Comparison of ENCODE assay signal across 31 cellular contexts in the genomic region with DNA sequence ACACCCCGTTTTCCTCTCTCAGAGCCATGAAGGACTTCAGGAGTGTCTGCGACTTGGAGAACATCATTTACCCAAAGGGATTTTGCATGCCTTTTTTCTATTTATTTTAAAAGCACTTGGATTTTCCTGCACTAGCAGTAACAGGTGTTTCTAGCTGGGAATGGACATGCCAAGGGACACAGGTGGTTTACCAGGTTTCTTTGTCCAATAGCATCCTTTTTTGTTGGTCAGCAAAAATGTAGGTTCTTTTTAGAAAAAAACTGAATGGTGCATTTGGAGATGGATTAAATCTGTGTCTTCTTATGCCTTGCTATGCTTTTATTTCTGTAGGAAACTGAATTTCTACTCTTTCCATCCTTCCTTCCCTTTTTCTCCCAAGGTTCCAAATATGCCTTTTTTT.
"Had no signal": no experiment of that assay in that cellular context is flagged by ENCODE, and none has a peak within 500 bp of the region (broad histone marks: within the 10 kb centered on the region; RNA-seq: fewer than 3 reads in every experiment).

No MANE protein-coding gene starts in this region.

- H3K4me3 ChIP-seq: ascending aorta, breast epithelium, cardiac muscle cell, coronary artery, dorsolateral prefrontal cortex, heart left ventricle had no signal

- ATAC-seq: activated CD8-positive, alpha-beta memory T cell treated with anti-CD3 and anti-CD28 coated beads, Interleukin-2, amount 10 ng/mL, durations not matched to agents 7 days and 5 days; activated CD8-positive, alpha-beta T cell treated with anti-CD3 and anti-CD28 coated beads, Interleukin-2, amount 10 ng/mL, durations not matched to agents 7 days and 5 days; esophagus mucosa; heart left ventricle had no signal

- H3K36me3 ChIP-seq: ascending aorta, breast epithelium, cardiac muscle cell, heart left ventricle had no signal

- H3K4me3 Mint-ChIP-seq: activated CD4-positive, alpha-beta memory T cell treated with anti-CD3 and anti-CD28 coated beads for 36 hours; activated CD4-positive, alpha-beta T cell treated with anti-CD3 and anti-CD28 coated beads for 36 hours; activated CD4-positive, alpha-beta T cell treated with anti-CD3 and anti-CD28 coated beads, Interleukin-2, amount 10 ng/mL, durations not matched to agents 24 days and 14 days; activated CD8-positive, alpha-beta memory T cell treated with anti-CD3 and anti-CD28 coated beads, Interleukin-2, amount 10 ng/mL, durations not matched to agents 7 days and 5 days; activated CD8-positive, alpha-beta T cell treated with anti-CD3 and anti-CD28 coated beads, Interleukin-2, amount 10 ng/mL, durations not matched to agents 7 days and 5 days; activated naive CD4-positive, alpha-beta T cell treated with anti-CD3 and anti-CD28 coated beads, Interleukin-2, amount 10 ng/mL, durations not matched to agents 7 days and 5 days; activated naive CD8-positive, alpha-beta T cell treated with anti-CD3 and anti-CD28 coated beads, Interleukin-2, amount 10 ng/mL, durations not matched to agents 7 days and 5 days; activated T-helper 1 cell treated with anti-CD3 and anti-CD28 coated beads, Interleukin-12 subunit alpha, Interleukin-12 subunit beta, Interleukin-2, Interleukin-4 antibody, amounts not matched to agents 30 ng/mL and 10 ng/mL and 1 ng/mL, durations not matched to agents 14 hours and 24 hours and 36 hours; brain; dendritic cell treated with granulocyte-macrophage colony-stimulating factor and Interleukin-4, amounts not matched to agents 40 ng/mL and 50 ng/mL, for 4 days; endodermal cell had no signal

- H3K27ac Mint-ChIP-seq: activated CD4-positive, alpha-beta memory T cell treated with anti-CD3 and anti-CD28 coated beads for 36 hours; activated CD4-positive, alpha-beta T cell treated with anti-CD3 and anti-CD28 coated beads, Interleukin-2, amount 10 ng/mL, durations not matched to agents 24 days and 14 days; activated CD8-positive, alpha-beta memory T cell treated with anti-CD3 and anti-CD28 coated beads, Interleukin-2, amount 10 ng/mL, durations not matched to agents 7 days and 5 days; activated CD8-positive, alpha-beta T cell treated with anti-CD3 and anti-CD28 coated beads, Interleukin-2, amount 10 ng/mL, durations not matched to agents 7 days and 5 days; activated naive CD4-positive, alpha-beta T cell treated with anti-CD3 and anti-CD28 coated beads, Interleukin-2, amount 10 ng/mL, durations not matched to agents 7 days and 5 days; activated naive CD4-positive, alpha-beta T cell treated with anti-CD3 and anti-CD28 coated beads, Interleukin-2, amount 50 U/mL, for 72 hours; activated T-helper 1 cell treated with anti-CD3 and anti-CD28 coated beads, Interleukin-12 subunit alpha, Interleukin-12 subunit beta, Interleukin-2, Interleukin-4 antibody, amounts not matched to agents 30 ng/mL and 10 ng/mL and 1 ng/mL, durations not matched to agents 14 hours and 24 hours and 36 hours; dendritic cell treated with granulocyte-macrophage colony-stimulating factor and Interleukin-4, amounts not matched to agents 40 ng/mL and 50 ng/mL, for 4 days; endodermal cell had no signal

- H3K27me3 ChIP-seq: ascending aorta, breast epithelium, cardiac muscle cell had no signal

- DNase-seq: activated CD4-positive, alpha-beta memory T cell treated with anti-CD3 and anti-CD28 coated beads for 36 hours; activated CD4-positive, alpha-beta T cell treated with anti-CD3 and anti-CD28 coated beads for 36 hours; activated CD4-positive, alpha-beta T cell treated with anti-CD3 and anti-CD28 coated beads, Interleukin-2, amount 10 ng/mL, durations not matched to agents 24 days and 14 days; activated CD4-positive, CD25-positive, alpha-beta regulatory T cell; activated CD4-positive, CD25-positive, alpha-beta regulatory T cell treated with anti-CD3 and anti-CD28 coated beads, Interleukin-2, amount 50 U/mL, for 72 hours; activated CD8-positive, alpha-beta memory T cell treated with anti-CD3 and anti-CD28 coated beads, Interleukin-2, amount 10 ng/mL, durations not matched to agents 7 days and 5 days; activated CD8-positive, alpha-beta memory T cell treated with anti-CD3 and anti-CD28 coated beads, Interleukin-2, amount 50 U/mL, for 4 hours; activated CD8-positive, alpha-beta T cell treated with anti-CD3 and anti-CD28 coated beads, Interleukin-2, amount 10 ng/mL, durations not matched to agents 7 days and 5 days; activated gamma-delta T cell; activated naive CD4-positive, alpha-beta T cell; activated naive CD4-positive, alpha-beta T cell treated with anti-CD3 and anti-CD28 coated beads, Interleukin-2, amount 10 ng/mL, durations not matched to agents 7 days and 5 days; activated naive CD8-positive, alpha-beta T cell treated with anti-CD3 and anti-CD28 coated beads, Interleukin-2, amount 10 ng/mL, durations not matched to agents 7 days and 5 days; activated T-cell treated with anti-CD3 and anti-CD28 coated beads, Interleukin-2, amount 50 U/mL, for 1 hour; activated T-cell treated with anti-CD3 and anti-CD28 coated beads, Interleukin-2, amount 50 U/mL, for 48 hours; central memory CD4-positive, alpha-beta T cell; cerebellar nuclear complex; effector memory CD4-positive, alpha-beta T cell; endodermal cell; foreskin fibroblast; heart left ventricle; T-helper 2 cell had no signal

- H3K9me3 Mint-ChIP-seq: activated CD4-positive, alpha-beta memory T cell treated with anti-CD3 and anti-CD28 coated beads for 36 hours; activated CD4-positive, alpha-beta T cell treated with anti-CD3 and anti-CD28 coated beads, Interleukin-2, amount 10 ng/mL, durations not matched to agents 24 days and 14 days; activated naive CD4-positive, alpha-beta T cell treated with anti-CD3 and anti-CD28 coated beads, Interleukin-2, amount 10 ng/mL, durations not matched to agents 7 days and 5 days; activated naive CD4-positive, alpha-beta T cell treated with anti-CD3 and anti-CD28 coated beads, Interleukin-2, amount 50 U/mL, for 72 hours; activated naive CD8-positive, alpha-beta T cell treated with anti-CD3 and anti-CD28 coated beads, Interleukin-2, amount 10 ng/mL, durations not matched to agents 7 days and 5 days; activated T-helper 1 cell treated with anti-CD3 and anti-CD28 coated beads, Interleukin-12 subunit alpha, Interleukin-12 subunit beta, Interleukin-2, Interleukin-4 antibody, amounts not matched to agents 30 ng/mL and 10 ng/mL and 1 ng/mL, durations not matched to agents 14 hours and 24 hours and 36 hours; brain; dendritic cell treated with granulocyte-macrophage colony-stimulating factor and Interleukin-4, amounts not matched to agents 40 ng/mL and 50 ng/mL, for 4 days; endodermal cell had no signal

- H3K36me3 Mint-ChIP-seq: activated CD4-positive, alpha-beta memory T cell treated with anti-CD3 and anti-CD28 coated beads for 36 hours; activated CD8-positive, alpha-beta memory T cell treated with anti-CD3 and anti-CD28 coated beads, Interleukin-2, amount 10 ng/mL, durations not matched to agents 7 days and 5 days; activated naive CD4-positive, alpha-beta T cell treated with anti-CD3 and anti-CD28 coated beads, Interleukin-2, amount 10 ng/mL, durations not matched to agents 7 days and 5 days; activated naive CD4-positive, alpha-beta T cell treated with anti-CD3 and anti-CD28 coated beads, Interleukin-2, amount 50 U/mL, for 72 hours; activated naive CD8-positive, alpha-beta T cell treated with anti-CD3 and anti-CD28 coated beads, Interleukin-2, amount 10 ng/mL, durations not matched to agents 7 days and 5 days; brain had no signal

- H3K27ac ChIP-seq: ascending aorta, breast epithelium, cardiac muscle cell, coronary artery, heart left ventricle had no signal

- H3K4me1 Mint-ChIP-seq: activated CD4-positive, alpha-beta T cell treated with anti-CD3 and anti-CD28 coated beads, Interleukin-2, amount 10 ng/mL, durations not matched to agents 24 days and 14 days; endodermal cell had no signal

- H3K4me1 ChIP-seq: breast epithelium had no signal

- H3K27me3 Mint-ChIP-seq: activated CD4-positive, alpha-beta T cell treated with anti-CD3 and anti-CD28 coated beads for 36 hours; activated CD4-positive, alpha-beta T cell treated with anti-CD3 and anti-CD28 coated beads, Interleukin-2, amount 10 ng/mL, durations not matched to agents 24 days and 14 days; brain; dendritic cell treated with granulocyte-macrophage colony-stimulating factor and Interleukin-4, amounts not matched to agents 40 ng/mL and 50 ng/mL, for 4 days had no signal

- H3K9me3 ChIP-seq: ascending aorta, breast epithelium, heart left ventricle had no signal
